In the genomic region with DNA sequence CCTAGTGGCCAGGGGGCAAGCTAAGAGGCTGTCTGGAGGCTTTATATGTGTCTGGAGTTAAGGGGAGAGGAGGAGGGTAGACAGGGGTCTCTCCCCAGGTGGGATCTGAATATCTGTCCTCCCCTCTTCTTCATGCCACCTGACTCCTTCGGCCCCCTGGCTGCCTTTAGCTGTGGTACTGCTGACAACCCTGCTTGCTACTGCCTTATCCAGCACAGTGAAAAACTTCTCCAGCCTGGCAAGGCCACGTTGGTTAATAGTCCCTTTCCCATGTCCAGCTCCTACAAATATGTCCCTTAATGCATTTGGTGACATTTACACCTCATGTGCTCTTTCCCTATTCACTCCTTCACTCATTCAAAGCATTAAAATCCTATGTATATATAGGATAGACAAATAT, we compare ENCODE assay signal across 16 cellular contexts. TPM values are rescaled to one million over a fixed set of nuclear protein-coding genes. Genes with fewer than 3 reads are reported as not detected.
"Had no signal": no experiment of that assay in that cellular context is flagged by ENCODE, and none has a peak within 500 bp of the region (broad histone marks: within the 10 kb centered on the region; RNA-seq: fewer than 3 reads in every experiment).

No MANE protein-coding gene starts in this region.

- H3K27me3 ChIP-seq: colonic mucosa, neutrophil, right lobe of liver, suprapubic skin had no signal

- H3K27ac ChIP-seq: colonic mucosa, neutrophil, right lobe of liver, suprapubic skin had no signal

- H3K4me1 ChIP-seq: colonic mucosa had no signal

- H3K4me3 ChIP-seq: colonic mucosa, right lobe of liver, suprapubic skin had no signal

- DNase-seq: activated CD4-positive, alpha-beta memory T cell treated with anti-CD3 and anti-CD28 coated beads for 36 hours; activated CD8-positive, alpha-beta memory T cell treated with anti-CD3 and anti-CD28 coated beads, Interleukin-2, amount 50 U/mL, for 4 hours; activated gamma-delta T cell treated with Interleukin-2 at 50 U/mL for 16 hours; activated naive CD8-positive, alpha-beta T cell treated with anti-CD3 and anti-CD28 coated beads for 36 hours; activated T-cell treated with anti-CD3 and anti-CD28 coated beads, Interleukin-2, amount 50 U/mL, for 72 hours; anterior cingulate cortex; colonic mucosa; effector CD4-positive, alpha-beta T cell; glutamatergic neuron; left cardiac atrium; right lobe of liver; SIG-M5; stimulated activated naive CD4-positive, alpha-beta T cell treated with Interleukin-2 at 50 U/mL for 16 hours; T-helper 9 cell had no signal

- ATAC-seq: activated T-cell treated with anti-CD3 and anti-CD28 coated beads, Interleukin-2, amount 50 U/mL, for 72 hours; left cardiac atrium; right lobe of liver had no signal

- H3K36me3 ChIP-seq: colonic mucosa, neutrophil had no signal

- H3K9me3 ChIP-seq: colonic mucosa, neutrophil, right lobe of liver, suprapubic skin had no signal

RNA-seq across cellular contexts. Expression of a gene that starts 42.4 kb away (rescaled TPM):
- total RNA-seq: activated CD4-positive, alpha-beta memory T cell treated with anti-CD3 and anti-CD28 coated beads for 36 hours; activated naive CD8-positive, alpha-beta T cell treated with anti-CD3 and anti-CD28 coated beads for 36 hours; activated T-cell treated with anti-CD3 and anti-CD28 coated beads, Interleukin-2, amount 50 U/mL, for 72 hours had no signal
